Comparison of ENCODE assay signal across 1 cellular context in the genomic region with DNA sequence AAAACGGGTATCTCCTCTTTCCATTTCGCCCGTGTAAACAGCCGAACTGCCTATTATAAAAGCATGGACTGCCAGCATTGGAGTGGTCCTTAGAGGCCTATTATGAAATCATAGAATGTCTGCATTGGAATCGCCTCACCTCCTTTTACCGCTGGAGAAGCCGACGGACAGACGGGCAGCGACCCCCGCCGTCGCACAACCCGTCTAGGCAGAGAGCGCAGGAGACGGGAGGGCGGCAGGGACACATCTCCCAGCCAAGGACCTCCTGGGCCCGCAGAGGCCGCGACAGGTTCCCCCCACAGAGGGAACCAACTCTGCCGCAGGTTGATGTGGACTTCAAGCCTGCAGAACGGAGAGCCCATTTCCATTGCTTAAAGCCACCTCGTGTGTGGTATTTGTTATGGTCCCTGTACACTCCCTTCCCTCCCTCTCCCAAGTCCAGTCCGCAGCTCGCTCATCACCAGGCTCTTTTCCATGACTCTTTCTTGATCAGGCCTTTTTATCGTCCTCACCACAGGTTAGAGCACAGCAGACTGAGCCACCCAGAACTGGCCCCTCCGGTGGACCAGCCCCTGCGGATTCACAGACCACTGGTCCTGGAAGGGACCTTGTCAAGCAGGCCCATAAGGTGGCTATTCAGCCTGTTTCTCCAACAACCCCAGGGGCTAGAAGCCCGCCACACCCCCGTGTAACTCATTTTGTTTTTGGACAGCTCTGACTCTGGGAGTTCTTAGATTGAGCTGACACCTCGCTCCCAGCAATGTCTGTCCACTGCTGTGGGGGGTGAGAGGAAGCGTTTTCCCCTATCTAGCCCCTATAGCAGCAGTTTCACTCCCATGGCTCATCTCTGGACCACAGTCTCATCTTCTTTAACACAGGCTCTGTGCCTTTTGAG.
TF ChIP-seq lines count a peak whose summit lies in the region.

No MANE protein-coding gene starts in this region.

TF ChIP-seq in endothelial cell of umbilical vein, 7 proteins besides CTCF, POLR2A, EP300 and RAD21:
- no peak for TF ChIP-seq MYC (IDR thresholded peaks at IDR 0.05; ENCODE audit: low read depth, low read length)
- TF ChIP-seq EZH2 (IDR thresholded peaks at IDR 0.05; ENCODE audit: borderline replicate concordance, low read depth, low read length, severe bottlenecking), result peak; percentile 44
- no peak for TF ChIP-seq GATA2 (IDR thresholded peaks at IDR 0.05; ENCODE audit: insufficient read depth, insufficient read length, low read depth, low read length)
- TF ChIP-seq FOS (IDR thresholded peaks at IDR 0.05; ENCODE audit: borderline replicate concordance, insufficient read depth, low read length), result no peak
- TF ChIP-seq JUN (IDR thresholded peaks at IDR 0.05; ENCODE audit: borderline replicate concordance, insufficient read depth, insufficient read length, low read depth), result peak; percentile 35
- TF ChIP-seq, protein P1, sequence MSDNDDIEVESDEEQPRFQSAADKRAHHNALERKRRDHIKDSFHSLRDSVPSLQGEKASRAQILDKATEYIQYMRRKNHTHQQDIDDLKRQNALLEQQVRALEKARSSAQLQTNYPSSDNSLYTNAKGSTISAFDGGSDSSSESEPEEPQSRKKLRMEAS (IDR thresholded peaks at IDR 0.05; ENCODE audit: insufficient read depth, insufficient read length), result no peak
- TF ChIP-seq POLR2AphosphoS5 (IDR thresholded peaks at IDR 0.05; ENCODE audit: insufficient read depth, low read depth, low read length), result no peak
